14 cellular contexts compared by ENCODE assay signal in genomic region chr11:118443590-118444218, GRCh38. TPM values are rescaled to one million over a fixed set of nuclear protein-coding genes. Genes with fewer than 3 reads are reported as not detected.
DNase-seq lines count a peak whose midpoint lies in the region; ATAC-seq and TF ChIP-seq lines count a peak whose summit lies in the region.
"Had no signal": no experiment of that assay in that cellular context is flagged by ENCODE, and none has a peak within 500 bp of the region (broad histone marks: within the 10 kb centered on the region; RNA-seq: fewer than 3 reads in every experiment).

No MANE protein-coding gene starts in this region.

- no peak overlapping the region for H4K8ac ChIP-seq in trophoblast cell (ENCODE audit: low read depth, low read length)

- no CpG with 5 or more reads among the region's 2 CpGs for WGBS in trophoblast cell (ENCODE audit: extremely low coverage, insufficient coverage, insufficient read length)

- no peak overlapping the region for H2BK12ac ChIP-seq in trophoblast cell (ENCODE audit: low read length)

- no peak overlapping the region for H2BK5ac ChIP-seq in trophoblast cell (ENCODE audit: low read depth, low read length, poor library complexity)

- H4K20me1 ChIP-seq in GM23338 (replicated peaks; ENCODE audit: insufficient read depth) = peaks cover 83% of the 10 kb centered on the region

- no peaks in the 10 kb centered on the region for H3K9me2 ChIP-seq in GM23338 (ENCODE audit: insufficient read depth)

- no peak overlapping the region for H4K12ac ChIP-seq in trophoblast cell (ENCODE audit: low read depth, low read length)

- H3K27ac ChIP-seq in GM23338 (ENCODE audit: low read depth) = no peak overlapping the region
- H3K27ac ChIP-seq in RWPE1 = no peak overlapping the region
- no peak overlapping the region for H3K27ac ChIP-seq in trophoblast cell (ENCODE audit: low read depth, low read length)
- H3K27ac ChIP-seq: lower lobe of right lung, upper lobe of right lung had no signal

- no peak overlapping the region for H3K18ac ChIP-seq in trophoblast cell (ENCODE audit: low read length)

- TF ChIP-seq CTCF in GM23338 (conservative IDR thresholded peaks at IDR 0.05; ENCODE audit: low read depth in 2 of 2) = no peak
- no peak for TF ChIP-seq CTCF in RWPE1 (conservative IDR thresholded peaks at IDR 0.05; ENCODE audit: low read depth)
- TF ChIP-seq CTCF in endothelial cell (IDR thresholded peaks at IDR 0.05; ENCODE audit: unreplicated experiment) = no peak

- H3K27me3 ChIP-seq in GM23338 (ENCODE audit: insufficient read depth) (no peaks in the 10 kb centered on the region), trophoblast cell (ENCODE audit: insufficient read depth, low read length) (no peaks in the 10 kb centered on the region)
- H3K27me3 ChIP-seq: upper lobe of right lung had no signal

- H4K91ac ChIP-seq in trophoblast cell (ENCODE audit: low read depth, low read length) = no peak overlapping the region

- ATAC-seq in activated CD8-positive, alpha-beta memory T cell treated with anti-CD3 and anti-CD28 coated beads, Interleukin-2, amount 10 ng/mL, durations not matched to agents 7 days and 5 days = peak; percentile 24
- ATAC-seq in GM23338 = no peak
- peak; percentile 70 for ATAC-seq in stimulated activated naive CD8-positive, alpha-beta T cell treated with anti-CD3 and anti-CD28 coated beads, Interleukin-15, Interleukin-2, amounts not matched to agents 100 U/mL and 50 U/mL, for 24 hours
- ATAC-seq: lower lobe of right lung, PC-3, upper lobe of right lung had no signal

- H3K4me3 ChIP-seq in GM23338 = no peak overlapping the region
- H3K4me3 ChIP-seq in trophoblast cell (ENCODE audit: low read depth, low read length) = no peak overlapping the region
- H3K4me3 ChIP-seq: lower lobe of right lung, upper lobe of right lung had no signal

- no peaks in the 10 kb centered on the region for H3F3A ChIP-seq in GM23338 (replicated peaks; ENCODE audit: low read depth)

- peaks cover 91% of the 10 kb centered on the region for H3K4me1 Mint-ChIP-seq in activated CD8-positive, alpha-beta memory T cell treated with anti-CD3 and anti-CD28 coated beads, Interleukin-2, amount 10 ng/mL, durations not matched to agents 7 days and 5 days
- H3K4me1 Mint-ChIP-seq in GM23338 (peaks cover 51% of the 10 kb centered on the region), endothelial cell (ENCODE audit: unreplicated experiment) (peaks cover 47% of the 10 kb centered on the region)
- peaks cover 96% of the 10 kb centered on the region for H3K4me1 Mint-ChIP-seq in activated T-helper 1 cell treated with anti-CD3 and anti-CD28 coated beads, Interleukin-12 subunit alpha, Interleukin-12 subunit beta, Interleukin-2, Interleukin-4 antibody, amounts not matched to agents 30 ng/mL and 10 ng/mL and 1 ng/mL, durations not matched to agents 14 hours and 24 hours and 36 hours (ENCODE audit: low read depth)

- H3K36me3 ChIP-seq in GM23338 (ENCODE audit: insufficient read depth) (peaks cover 4% of the 10 kb centered on the region; the same call in 1 of the 2 replicates), trophoblast cell (ENCODE audit: control insufficient read depth in 1 of 2, insufficient read depth in 2 of 2, low read length in 2 of 2) (peaks cover 0 to 2% of the 10 kb centered on the region in 2 experiments)
- H3K36me3 ChIP-seq: lower lobe of right lung, upper lobe of right lung had no signal

- H3K9me3 ChIP-seq in trophoblast cell (ENCODE audit: insufficient read depth, low read depth, low read length) = no peaks in the 10 kb centered on the region
- H3K9me3 ChIP-seq: lower lobe of right lung, upper lobe of right lung had no signal

- no peak overlapping the region for H3K9ac ChIP-seq in trophoblast cell (ENCODE audit: low read length)

- POLR2A ChIA-PET in RWPE1 (lab: Yijun Ruan, JAX; ENCODE audit: low non-redundant PET) = no interaction called here

- H3K79me1 ChIP-seq in trophoblast cell (ENCODE audit: low read length) = no peaks in the 10 kb centered on the region

- no peaks in the 10 kb centered on the region for H3K27me3 Mint-ChIP-seq in activated CD8-positive, alpha-beta memory T cell treated with anti-CD3 and anti-CD28 coated beads, Interleukin-2, amount 10 ng/mL, durations not matched to agents 7 days and 5 days
- H3K27me3 Mint-ChIP-seq in GM23338 (ENCODE audit: insufficient read depth, low read depth, poor library complexity) (peaks cover 3% of the 10 kb centered on the region), endothelial cell (ENCODE audit: unreplicated experiment) (no peaks in the 10 kb centered on the region)
- H3K27me3 Mint-ChIP-seq in activated T-helper 1 cell treated with anti-CD3 and anti-CD28 coated beads, Interleukin-12 subunit alpha, Interleukin-12 subunit beta, Interleukin-2, Interleukin-4 antibody, amounts not matched to agents 30 ng/mL and 10 ng/mL and 1 ng/mL, durations not matched to agents 14 hours and 24 hours and 36 hours (ENCODE audit: insufficient read depth) = no peaks in the 10 kb centered on the region

- H2BK120ac ChIP-seq in trophoblast cell (ENCODE audit: insufficient read depth, low read length, poor library complexity) = no peak overlapping the region

- H3K4me1 ChIP-seq in GM23338 (ENCODE audit: insufficient read depth) = peaks cover 38% of the 10 kb centered on the region
- peaks cover 0 to 1% of the 10 kb centered on the region in 2 experiments for H3K4me1 ChIP-seq in trophoblast cell (ENCODE audit: control insufficient read depth in 1 of 2, insufficient read depth in 2 of 2, low read length in 2 of 2)

- H3K4me3 Mint-ChIP-seq in activated CD8-positive, alpha-beta memory T cell treated with anti-CD3 and anti-CD28 coated beads, Interleukin-2, amount 10 ng/mL, durations not matched to agents 7 days and 5 days = peak overlapping the region; percentile 40
- no peak overlapping the region for H3K4me3 Mint-ChIP-seq in GM23338
- H3K4me3 Mint-ChIP-seq in activated T-helper 1 cell treated with anti-CD3 and anti-CD28 coated beads, Interleukin-12 subunit alpha, Interleukin-12 subunit beta, Interleukin-2, Interleukin-4 antibody, amounts not matched to agents 30 ng/mL and 10 ng/mL and 1 ng/mL, durations not matched to agents 14 hours and 24 hours and 36 hours = peak overlapping the region; percentile 27
- no peak overlapping the region for H3K4me3 Mint-ChIP-seq in endothelial cell (ENCODE audit: unreplicated experiment)

- H3K14ac ChIP-seq in trophoblast cell (ENCODE audit: low read length) = no peak overlapping the region

- H3K79me2 ChIP-seq in GM23338 (replicated peaks; ENCODE audit: insufficient read depth) (peaks cover 100% of the 10 kb centered on the region), trophoblast cell (ENCODE audit: control insufficient read depth, insufficient read depth, low read length, poor library complexity) (peaks cover 2% of the 10 kb centered on the region)

- peaks cover 55% of the 10 kb centered on the region for H3K36me3 Mint-ChIP-seq in activated CD8-positive, alpha-beta memory T cell treated with anti-CD3 and anti-CD28 coated beads, Interleukin-2, amount 10 ng/mL, durations not matched to agents 7 days and 5 days
- peaks cover 20% of the 10 kb centered on the region for H3K36me3 Mint-ChIP-seq in GM23338 (ENCODE audit: low read depth)
- H3K36me3 Mint-ChIP-seq in activated T-helper 1 cell treated with anti-CD3 and anti-CD28 coated beads, Interleukin-12 subunit alpha, Interleukin-12 subunit beta, Interleukin-2, Interleukin-4 antibody, amounts not matched to agents 30 ng/mL and 10 ng/mL and 1 ng/mL, durations not matched to agents 14 hours and 24 hours and 36 hours (ENCODE audit: low read depth) = peaks cover 41% of the 10 kb centered on the region
- peaks cover 3% of the 10 kb centered on the region for H3K36me3 Mint-ChIP-seq in endothelial cell (ENCODE audit: low read depth, unreplicated experiment)

- no peak overlapping the region for H3K4me2 ChIP-seq in GM23338
- H3K4me2 ChIP-seq in trophoblast cell (ENCODE audit: low read length) = no peak overlapping the region

- DNase-seq in activated CD8-positive, alpha-beta memory T cell treated with anti-CD3 and anti-CD28 coated beads, Interleukin-2, amount 10 ng/mL, durations not matched to agents 7 days and 5 days = no peak
- DNase-seq in activated CD8-positive, alpha-beta memory T cell treated with anti-CD3 and anti-CD28 coated beads for 24 hours = no peak
- no peak for DNase-seq in GM23338 (ENCODE audit: low spot score)
- no peak for DNase-seq in activated T-helper 1 cell treated with anti-CD3 and anti-CD28 coated beads, Interleukin-12 subunit alpha, Interleukin-12 subunit beta, Interleukin-2, Interleukin-4 antibody, amounts not matched to agents 30 ng/mL and 10 ng/mL and 1 ng/mL, durations not matched to agents 14 hours and 24 hours and 36 hours (ENCODE audit: low spot score)
- no peak for DNase-seq in stimulated activated naive CD8-positive, alpha-beta T cell treated with anti-CD3 and anti-CD28 coated beads, Interleukin-15, Interleukin-2, amounts not matched to agents 100 U/mL and 50 U/mL, for 24 hours
- DNase-seq in RWPE1 (ENCODE audit: low spot score) = no peak
- DNase-seq in trophoblast cell = no peak
- no peak for DNase-seq in endothelial cell (ENCODE audit: low spot score)
- DNase-seq: dermis blood vessel endothelial cell; DMS79; lower lobe of right lung; PC-3; stimulated activated CD4-positive, alpha-beta T cell treated with anti-CD3 and anti-CD28 coated beads, Interleukin-12 subunit alpha, Interleukin-12 subunit beta, amount 100 ng/mL, for 4 hours; upper lobe of right lung had no signal

- CTCF ChIA-PET in activated CD8-positive, alpha-beta memory T cell treated with anti-CD3 and anti-CD28 coated beads, Interleukin-2, amount 10 ng/mL, durations not matched to agents 7 days and 5 days (lab: Charles Lee) = interaction anchor here (0.6 to 1.5 kb wide), 4 partner anchors 13 to 334 kb away, joined by 3 to 5 read pairs (median 3); no protein-coding TSS in a partner anchor
- CTCF ChIA-PET in RWPE1 (lab: Yijun Ruan, JAX) = no interaction called here

- H3K9me3 Mint-ChIP-seq in activated CD8-positive, alpha-beta memory T cell treated with anti-CD3 and anti-CD28 coated beads, Interleukin-2, amount 10 ng/mL, durations not matched to agents 7 days and 5 days (ENCODE audit: low read depth) = no peaks in the 10 kb centered on the region
- H3K9me3 Mint-ChIP-seq in GM23338 (no peaks in the 10 kb centered on the region; the same call in 2 of the 3 replicates), endothelial cell (ENCODE audit: unreplicated experiment) (no peaks in the 10 kb centered on the region)
- H3K9me3 Mint-ChIP-seq in activated T-helper 1 cell treated with anti-CD3 and anti-CD28 coated beads, Interleukin-12 subunit alpha, Interleukin-12 subunit beta, Interleukin-2, Interleukin-4 antibody, amounts not matched to agents 30 ng/mL and 10 ng/mL and 1 ng/mL, durations not matched to agents 14 hours and 24 hours and 36 hours = no peaks in the 10 kb centered on the region

- no peak overlapping the region for H3K4ac ChIP-seq in trophoblast cell (ENCODE audit: low read depth, low read length)

- no peak overlapping the region for H2AK5ac ChIP-seq in trophoblast cell (ENCODE audit: low read length)

- peak overlapping the region; percentile 65 for H3K27ac Mint-ChIP-seq in activated CD8-positive, alpha-beta memory T cell treated with anti-CD3 and anti-CD28 coated beads, Interleukin-2, amount 10 ng/mL, durations not matched to agents 7 days and 5 days
- H3K27ac Mint-ChIP-seq in GM23338 = peak overlapping the region; percentile 3; the same call in 1 of the 2 replicates
- peak overlapping the region; percentile 71 for H3K27ac Mint-ChIP-seq in activated T-helper 1 cell treated with anti-CD3 and anti-CD28 coated beads, Interleukin-12 subunit alpha, Interleukin-12 subunit beta, Interleukin-2, Interleukin-4 antibody, amounts not matched to agents 30 ng/mL and 10 ng/mL and 1 ng/mL, durations not matched to agents 14 hours and 24 hours and 36 hours
- H3K27ac Mint-ChIP-seq in endothelial cell (ENCODE audit: unreplicated experiment) = no peak overlapping the region

- H2AFZ ChIP-seq in GM23338 (no peak overlapping the region), trophoblast cell (ENCODE audit: insufficient read depth, low read length, poor library complexity) (no peak overlapping the region)

- intact Hi-C loops in activated T-helper 1 cell treated with anti-CD3 and anti-CD28 coated beads, Interleukin-12 subunit alpha, Interleukin-12 subunit beta, Interleukin-2, Interleukin-4 antibody, amounts not matched to agents 30 ng/mL and 10 ng/mL and 1 ng/mL, durations not matched to agents 14 hours and 24 hours and 36 hours (cut with micrococcal nuclease) = loop anchor here (2.0 to 5.0 kb wide), 2 partner anchors 397 to 456 kb away; partner anchors contain the start of gene IL10RA

- H3K23ac ChIP-seq in trophoblast cell (ENCODE audit: low read length) = no peak overlapping the region

RNA-seq across cellular contexts. Expression of gene KMT2A, which starts 7.4 kb away (rescaled TPM):
- total RNA-seq in activated CD8-positive, alpha-beta memory T cell treated with anti-CD3 and anti-CD28 coated beads, Interleukin-2, amount 10 ng/mL, durations not matched to agents 7 days and 5 days = 100 to 1,000 TPM; 116 to 125 TPM
- total RNA-seq in GM23338 (2014; rRNA removed; shearing (Covaris generic)) = 66.6 and 72.2 TPM in 2 replicates
- polyA plus RNA-seq in GM23338 (2016; fragmentation: Nextera tagmentation; extraction: Ambion mirVana) = 29.0 and 34.3 TPM in 2 replicates
- 78.4 and 87.8 TPM in 2 replicates for total RNA-seq in activated T-helper 1 cell treated with anti-CD3 and anti-CD28 coated beads, Interleukin-12 subunit alpha, Interleukin-12 subunit beta, Interleukin-2, Interleukin-4 antibody, amounts not matched to agents 30 ng/mL and 10 ng/mL and 1 ng/mL, durations not matched to agents 14 hours and 24 hours and 36 hours
- polyA plus RNA-seq in trophoblast cell (2013) = 8.9 and 9.1 TPM in 2 replicates
- 104 TPM for total RNA-seq in endothelial cell (ENCODE audit: unreplicated experiment)

RNA-seq across cellular contexts. Expression of gene ATP5MG, which starts 42.3 kb away (rescaled TPM):
- 100 to 1,000 TPM; 278 to 295 TPM for total RNA-seq in activated CD8-positive, alpha-beta memory T cell treated with anti-CD3 and anti-CD28 coated beads, Interleukin-2, amount 10 ng/mL, durations not matched to agents 7 days and 5 days
- total RNA-seq in GM23338 (2014; rRNA removed; shearing (Covaris generic)) = 41.7 and 50.1 TPM in 2 replicates
- polyA plus RNA-seq in GM23338 (2016; fragmentation: Nextera tagmentation; extraction: Ambion mirVana) = 987 and 1,075 TPM in 2 replicates
- 205 and 216 TPM in 2 replicates for total RNA-seq in activated T-helper 1 cell treated with anti-CD3 and anti-CD28 coated beads, Interleukin-12 subunit alpha, Interleukin-12 subunit beta, Interleukin-2, Interleukin-4 antibody, amounts not matched to agents 30 ng/mL and 10 ng/mL and 1 ng/mL, durations not matched to agents 14 hours and 24 hours and 36 hours
- 594 and 614 TPM in 2 replicates for polyA plus RNA-seq in trophoblast cell (2013)
- total RNA-seq in endothelial cell (ENCODE audit: unreplicated experiment) = 280 TPM

Comparison
In these comparisons a context has a peak if more than half of its experiments do, and no peak if none do; other contexts are left out.
1. H3K4me3 Mint-ChIP-seq: peak in activated CD8-positive, alpha-beta memory T cell treated with anti-CD3 and anti-CD28 coated beads, Interleukin-2, amount 10 ng/mL, durations not matched to agents 7 days and 5 days (single experiment) and activated T-helper 1 cell treated with anti-CD3 and anti-CD28 coated beads, Interleukin-12 subunit alpha, Interleukin-12 subunit beta, Interleukin-2, Interleukin-4 antibody, amounts not matched to agents 30 ng/mL and 10 ng/mL and 1 ng/mL, durations not matched to agents 14 hours and 24 hours and 36 hours (single experiment); none in GM23338 (single experiment) and endothelial cell (single experiment).